ENCODE assay signal across 8 cellular contexts in genomic region chr7:141014091-141014490, GRCh38. TPM values are rescaled to one million over a fixed set of nuclear protein-coding genes. Genes with fewer than 3 reads are reported as not detected.
A peak's percentile ranks its signal among the peaks of the same experiment; 100 is the strongest.
DNase-seq lines count a peak whose midpoint lies in the region; ATAC-seq and TF ChIP-seq lines count a peak whose summit lies in the region.

No MANE protein-coding gene starts in this region.

- peaks cover 10% of the 10 kb centered on the region for H3K9me3 Mint-ChIP-seq in Caco-2 (ENCODE audit: unreplicated experiment)
- H3K9me3 Mint-ChIP-seq in naive B cell = peaks cover 0 to 9% (median 4%) of the 10 kb centered on the region in 7 donors

- intact Hi-C loops in Caco-2 (cut with micrococcal nuclease; ENCODE audit: unreplicated experiment) = loop anchor here (1.0 to 5.0 kb wide), 4 partner anchors 13 to 337 kb away; partner anchors contain the start of gene BRAF

- peak overlapping the region; percentile 95 for H3K27ac Mint-ChIP-seq in Caco-2 (ENCODE audit: unreplicated experiment)
- peak overlapping the region; percentile 100 for H3K27ac Mint-ChIP-seq in naive B cell

- H3K36me3 ChIP-seq in Caco-2 (ENCODE audit: control insufficient read depth, insufficient read depth, low read length) (no peaks in the 10 kb centered on the region; the same call in 1 of the 2 replicates), NT2/D1 (ENCODE audit: insufficient read depth, insufficient read length, low read length) (peaks cover 19% of the 10 kb centered on the region)
- H3K36me3 ChIP-seq in effector memory CD4-positive, alpha-beta T cell (ENCODE audit: control insufficient read depth, insufficient read depth, low read length) = no peaks in the 10 kb centered on the region

- TF ChIP-seq CTCF in Caco-2 (IDR thresholded peaks at IDR 0.05; ENCODE audit: insufficient read depth in 1 of 2, low read depth in 1 of 2, low read length in 1 of 2, severe bottlenecking in 1 of 2, unreplicated experiment in 1 of 2) = no peak

- CTCF ChIA-PET in Caco-2 (lab: Charles Lee) = interaction anchor here (1.2 to 5.2 kb wide), 3 partner anchors 90 to 636 kb away, joined by 4 to 43 read pairs (median 5); no protein-coding TSS in a partner anchor

- H3K4me3 Mint-ChIP-seq in Caco-2 (ENCODE audit: unreplicated experiment) (peak overlapping the region; percentile 91), naive B cell (peak overlapping the region; percentile 92 to 100 (median 99))

- no peaks in the 10 kb centered on the region for H3K4me1 ChIP-seq in Caco-2
- no peaks in the 10 kb centered on the region for H3K4me1 ChIP-seq in NT2/D1 (ENCODE audit: insufficient read depth, insufficient read length)
- H3K4me1 ChIP-seq in effector memory CD4-positive, alpha-beta T cell (ENCODE audit: control insufficient read depth, insufficient read depth, low read length, poor library complexity, severe bottlenecking) = peaks cover 6% of the 10 kb centered on the region

- H3K4me3 ChIP-seq in Caco-2 (ENCODE audit: low read depth, low read length) (peak overlapping the region; percentile 62), NT2/D1 (ENCODE audit: insufficient read length, low read depth) (peak overlapping the region; percentile 84)
- peak overlapping the region; percentile 55 for H3K4me3 ChIP-seq in effector memory CD4-positive, alpha-beta T cell (ENCODE audit: insufficient read depth, low read depth, low read length, poor library complexity, severe bottlenecking)

- H3K27ac ChIP-seq in effector memory CD4-positive, alpha-beta T cell (ENCODE audit: insufficient read depth, low read length, poor library complexity, severe bottlenecking) = peak overlapping the region; percentile 99

- H3K9me3 ChIP-seq in Caco-2 (no peaks in the 10 kb centered on the region), NT2/D1 (ENCODE audit: insufficient read depth, low read length) (no peaks in the 10 kb centered on the region)
- H3K9me3 ChIP-seq in effector memory CD4-positive, alpha-beta T cell (ENCODE audit: control insufficient read depth, low read length) = no peaks in the 10 kb centered on the region

- H3K27me3 Mint-ChIP-seq in Caco-2 (ENCODE audit: insufficient read depth, unreplicated experiment) (peaks cover 2% of the 10 kb centered on the region), naive B cell (peaks cover 9 to 27% (median 25%) of the 10 kb centered on the region in 3 donors)

- H3K9ac ChIP-seq in NT2/D1 (ENCODE audit: insufficient read length, low read depth) = peak overlapping the region; percentile 92

- ATAC-seq in GM21825 (IDR thresholded peaks at IDR 0.05; ENCODE audit: unreplicated experiment) = peak; percentile 4
- ATAC-seq in naive B cell (ENCODE audit: low read depth in 2 of 2) = peak; percentile 17 to 18

- no peaks in the 10 kb centered on the region for H3K27me3 ChIP-seq in Caco-2 (replicated peaks; ENCODE audit: control insufficient read depth, insufficient read depth, low read length)
- no peaks in the 10 kb centered on the region for H3K27me3 ChIP-seq in NT2/D1 (ENCODE audit: insufficient read depth, insufficient read length)
- H3K27me3 ChIP-seq in effector memory CD4-positive, alpha-beta T cell (replicated peaks; ENCODE audit: control insufficient read depth, insufficient read depth, low read length, poor library complexity, severe bottlenecking) = no peaks in the 10 kb centered on the region

- H3K36me3 Mint-ChIP-seq in Caco-2 (ENCODE audit: insufficient read depth, unreplicated experiment) = peaks cover 28% of the 10 kb centered on the region
- H3K36me3 Mint-ChIP-seq in naive B cell = peaks cover 7 to 14% of the 10 kb centered on the region in 2 donors

- H3K4me1 Mint-ChIP-seq in Caco-2 (ENCODE audit: low read depth, unreplicated experiment) = peaks cover 11% of the 10 kb centered on the region
- H3K4me1 Mint-ChIP-seq in naive B cell = peaks cover 21 to 27% (median 23%) of the 10 kb centered on the region in 3 donors

- POLR2A ChIA-PET in Caco-2 (lab: Charles Lee) = interaction anchor here (0.6 to 1.2 kb wide), 4 partner anchors 11 to 686 kb away, joined by 3 to 8 read pairs (median 6); no protein-coding TSS in a partner anchor

- DNase-seq in Caco-2 (no peak), NT2/D1 (ENCODE audit: low read depth, low spot score) (no peak), naive B cell (no peak), DMS79 (lab: John Stamatoyannopoulos, UW) (no peak), NCI-H1694 treated with DMSO at 0.1 percent for 48 hours (lab: John Stamatoyannopoulos, UW) (no peak), NCI-H226 (no peak)
- DNase-seq in effector memory CD4-positive, alpha-beta T cell = no peak

- no TSS peak for BruUV-seq in Caco-2 (replicated peaks; lab: Mats Ljungman, UMichigan)

RNA-seq across cellular contexts. Expression of gene MRPS33, which starts 0.7 kb away (rescaled TPM):
- 67.7 and 70.2 TPM in 2 replicates for total RNA-seq in Caco-2 (2022)
- polyA plus RNA-seq in naive B cell (ENCODE audit: low read depth in 6 of 6) = 10 to 100 TPM; 39.2 to 69.1 (median 50.1) TPM

RNA-seq across cellular contexts. Expression of gene TMEM178B, which starts 59.8 kb away (rescaled TPM):
- total RNA-seq in Caco-2 (2022) = 0.02 and 0.11 TPM in 2 replicates
- polyA plus RNA-seq in naive B cell (ENCODE audit: low read depth in 6 of 6) = not detected
